ENCODE assay signal across 20 cellular contexts in genomic region chr3:14357463-14357862, GRCh38. TPM values are rescaled to one million over a fixed set of nuclear protein-coding genes. Genes with fewer than 3 reads are reported as not detected.
A peak's percentile ranks its signal among the peaks of the same experiment; 100 is the strongest.
DNase-seq lines count a peak whose midpoint lies in the region; ATAC-seq and TF ChIP-seq lines count a peak whose summit lies in the region.
"Had no signal": no experiment of that assay in that cellular context is flagged by ENCODE, and none has a peak within 500 bp of the region (broad histone marks: within the 10 kb centered on the region; RNA-seq: fewer than 3 reads in every experiment).

No MANE protein-coding gene starts in this region.

- H3K9me3 ChIP-seq in IMR-90 (ENCODE audit: control insufficient read depth, insufficient read depth, low read length) = no peaks in the 10 kb centered on the region
- no peaks in the 10 kb centered on the region for H3K9me3 ChIP-seq in SJSA1 (replicated peaks)
- no peaks in the 10 kb centered on the region for H3K9me3 ChIP-seq in vagina
- H3K9me3 ChIP-seq: BLaER1 had no signal

- POLR2A ChIA-PET in IMR-90 (lab: Charles Lee; ENCODE audit: unreplicated experiment) = interaction anchor here (0.6 to 1.2 kb wide), 2 partner anchors 34 to 92 kb away, joined by 3 read pairs; no protein-coding TSS in a partner anchor

- no peak overlapping the region for H2AK9ac ChIP-seq in IMR-90 (replicated peaks; ENCODE audit: low read depth, low read length, poor library complexity)

- TF ChIP-seq RAD21 in IMR-90 (IDR thresholded peaks at IDR 0.05; ENCODE audit: low read length) = no peak

- H3K4ac ChIP-seq in IMR-90 (ENCODE audit: low read depth, low read length) = peak overlapping the region; percentile 14; the same call in 1 of the 2 replicates

- H3K4me1 ChIP-seq in IMR-90 (ENCODE audit: control insufficient read depth, insufficient read depth, low read length) = peaks cover 28% of the 10 kb centered on the region
- peaks cover 69% of the 10 kb centered on the region for H3K4me1 ChIP-seq in SJSA1 (replicated peaks)
- H3K4me1 ChIP-seq in vagina = peaks cover 7% of the 10 kb centered on the region
- H3K4me1 ChIP-seq: BLaER1 had no signal

- H3K14ac ChIP-seq in IMR-90 (replicated peaks; ENCODE audit: low read depth, low read length) = 0 out of 2 replicates have a peak overlapping the region, but pooled peaks have one; percentile 37

- no TSS peak for BruUV-seq in IMR-90 (replicated peaks; lab: Mats Ljungman, UMichigan)

- no peak overlapping the region for H4K5ac ChIP-seq in IMR-90 (ENCODE audit: low read depth, low read length)

- H3K27me3 ChIP-seq in IMR-90 (ENCODE audit: control insufficient read depth, insufficient read depth, low read length) = no peaks in the 10 kb centered on the region
- no peaks in the 10 kb centered on the region for H3K27me3 ChIP-seq in SJSA1 (replicated peaks)
- H3K27me3 ChIP-seq in vagina = no peaks in the 10 kb centered on the region
- H3K27me3 ChIP-seq: BLaER1 had no signal

- H3K4me3 ChIP-seq in IMR-90 (ENCODE audit: insufficient read depth, low read depth, low read length) (no peak overlapping the region), SJSA1 (no peak overlapping the region), vagina (no peak overlapping the region)
- H3K4me3 ChIP-seq: BLaER1, GM12878, GM23338 had no signal

- H3K9me3 Mint-ChIP-seq in nephron (peaks cover 3% of the 10 kb centered on the region), progenitor cell of endocrine pancreas (ENCODE audit: low read depth) (no peaks in the 10 kb centered on the region)
- H3K9me3 Mint-ChIP-seq: CD8-positive, alpha-beta T cell; GM23338; H9 had no signal

- no peak overlapping the region for H3K9ac ChIP-seq in IMR-90 (ENCODE audit: low read depth, low read length)
- H3K9ac ChIP-seq: BLaER1 had no signal

- peaks cover 35% of the 10 kb centered on the region for H3K27me3 Mint-ChIP-seq in nephron (ENCODE audit: low read depth)
- H3K27me3 Mint-ChIP-seq in progenitor cell of endocrine pancreas = peaks cover 12% of the 10 kb centered on the region

- H2AFZ ChIP-seq in IMR-90 (replicated peaks; ENCODE audit: low read length, poor library complexity) = no peak overlapping the region

- dilution Hi-C loops in IMR-90 (cut with HindIII; ENCODE audit: low sequenced_read_pairs, unreplicated experiment) = no loop called here

- ATAC-seq in IMR-90 (ENCODE audit: low read depth) = no peak
- ATAC-seq: CD8-positive, alpha-beta T cell; GM12878; HCT116 had no signal

- intact Hi-C loops in IMR-90 (cut with micrococcal nuclease) = no loop called here
- intact Hi-C loops in vagina (cut with DNase I) = no loop called here

- peak overlapping the region; percentile 77 for H2BK20ac ChIP-seq in IMR-90 (ENCODE audit: low read depth, low read length)

- H4K8ac ChIP-seq in IMR-90 (ENCODE audit: low read depth in 2 of 2, low read length in 2 of 2) = peak overlapping the region in 1 of 2 experiments; percentile 24; a peak in 1 of 4 replicates

- no peaks in the 10 kb centered on the region for H4K20me1 ChIP-seq in IMR-90 (ENCODE audit: insufficient read depth, low read length)
- H4K20me1 ChIP-seq: BLaER1 had no signal

- no peak overlapping the region for H3K4me3 Mint-ChIP-seq in nephron
- no peak overlapping the region for H3K4me3 Mint-ChIP-seq in progenitor cell of endocrine pancreas (ENCODE audit: low read depth)
- H3K4me3 Mint-ChIP-seq: B cell; CD4-positive, CD25-positive, alpha-beta regulatory T cell; CD8-positive, alpha-beta T cell; GM23338; H9 had no signal

- 0 out of 2 replicates have a peak overlapping the region, but pooled peaks have one; percentile 66 for H2AK5ac ChIP-seq in IMR-90 (ENCODE audit: low read depth, low read length)

- TF ChIP-seq POLR2A in IMR-90 (IDR thresholded peaks at IDR 0.05; ENCODE audit: low read depth, low read length) (no peak), vagina (IDR thresholded peaks at IDR 0.05) (no peak)

- DNase-seq in IMR-90 (no peak), SJSA1 (ENCODE audit: low read depth in 1 of 2, low spot score in 2 of 2) (peak; percentile 72 to 73), vagina (ENCODE audit: extremely low spot score in 2 of 2) (no peak), progenitor cell of endocrine pancreas (ENCODE audit: low spot score, unreplicated experiment) (no peak), amygdala (lab: John Stamatoyannopoulos, UW) (no peak), COLO829 (ENCODE audit: low spot score) (no peak)
- DNase-seq: CD4-positive, CD25-positive, alpha-beta regulatory T cell; CD8-positive, alpha-beta T cell; DMS 273 treated with DMSO at 0.1 percent for 48 hours; DMS79; EL; GDM1; H9 had no signal

- H3K79me1 ChIP-seq in IMR-90 (ENCODE audit: low read depth in 1 of 2, low read length in 2 of 2) = no peaks in the 10 kb centered on the region

- H3K56ac ChIP-seq in IMR-90 (ENCODE audit: extremely low read depth, insufficient read depth, low read length) = no peak overlapping the region

- in situ Hi-C loops in IMR-90 (cut with MboI; ENCODE audit: low sequenced_read_pairs) = no loop called here

- H3K23ac ChIP-seq in IMR-90 (ENCODE audit: low read depth, low read length) = peak overlapping the region; percentile 86; the same call in 1 of the 2 replicates

- H2BK15ac ChIP-seq in IMR-90 (ENCODE audit: low read depth, low read length) = no peak overlapping the region

- WGBS in IMR-90 (ENCODE audit: extremely low coverage in 2 of 2, insufficient read length in 1 of 2), 2 experiments = no CpG with 5 or more reads among the region's 1 CpG

- no peaks in the 10 kb centered on the region for H3K36me3 ChIP-seq in IMR-90 (ENCODE audit: control insufficient read depth, insufficient read depth, low read length)
- H3K36me3 ChIP-seq in SJSA1 = no peaks in the 10 kb centered on the region
- no peaks in the 10 kb centered on the region for H3K36me3 ChIP-seq in vagina
- H3K36me3 ChIP-seq: BLaER1 had no signal

- peak overlapping the region; percentile 21; the same call in 1 of the 2 replicates for H3K18ac ChIP-seq in IMR-90 (ENCODE audit: low read depth, low read length)

- no peaks in the 10 kb centered on the region for H3K36me3 Mint-ChIP-seq in nephron (ENCODE audit: low read depth)
- no peaks in the 10 kb centered on the region for H3K36me3 Mint-ChIP-seq in progenitor cell of endocrine pancreas (ENCODE audit: insufficient read depth)
- H3K36me3 Mint-ChIP-seq: CD4-positive, CD25-positive, alpha-beta regulatory T cell; CD8-positive, alpha-beta T cell had no signal

- H3K27ac Mint-ChIP-seq in nephron (peak overlapping the region; percentile 36 to 90 (median 81)), progenitor cell of endocrine pancreas (no peak overlapping the region)
- H3K27ac Mint-ChIP-seq: B cell; CD4-positive, CD25-positive, alpha-beta regulatory T cell; CD8-positive, alpha-beta T cell; GM23338; H9 had no signal

- TF ChIP-seq CTCF in IMR-90 (conservative IDR thresholded peaks at IDR 0.05; ENCODE audit: low read depth, low read length) (no peak), nephron (IDR thresholded peaks at IDR 0.05; ENCODE audit: unreplicated experiment in 3 of 3) (no peak), vagina (IDR thresholded peaks at IDR 0.05) (no peak), progenitor cell of endocrine pancreas (IDR thresholded peaks at IDR 0.05; ENCODE audit: unreplicated experiment) (no peak)

- H3K27ac ChIP-seq in IMR-90 (ENCODE audit: insufficient read depth, low read length) = no peak overlapping the region
- peak overlapping the region; percentile 71 for H3K27ac ChIP-seq in SJSA1
- peak overlapping the region; percentile 59 for H3K27ac ChIP-seq in vagina
- H3K27ac ChIP-seq: 22Rv1, BLaER1 had no signal

- H3K4me1 Mint-ChIP-seq in nephron = peaks cover 30% of the 10 kb centered on the region
- H3K4me1 Mint-ChIP-seq in progenitor cell of endocrine pancreas (ENCODE audit: low read depth) = peaks cover 2% of the 10 kb centered on the region
- H3K4me1 Mint-ChIP-seq: B cell; CD4-positive, CD25-positive, alpha-beta regulatory T cell had no signal

- H3K9me1 ChIP-seq in IMR-90 (ENCODE audit: insufficient read depth, low read length) = peaks cover 23% of the 10 kb centered on the region

- H2BK120ac ChIP-seq in IMR-90 (ENCODE audit: low read depth, low read length) = peak overlapping the region; percentile 86

- peak overlapping the region; percentile 89 for H4K91ac ChIP-seq in IMR-90 (ENCODE audit: insufficient read depth, low read depth, low read length)

- H3K4me2 ChIP-seq in IMR-90 (ENCODE audit: low read depth, low read length) = no peak overlapping the region
- H3K4me2 ChIP-seq: BLaER1, GM23338 had no signal

- CTCF ChIA-PET in IMR-90 (lab: Yijun Ruan, JAX) = interaction anchor here (0.9 to 1.7 kb wide), 3 partner anchors 42 to 589 kb away, joined by 3 to 4 read pairs (median 3); no protein-coding TSS in a partner anchor

- H2BK5ac ChIP-seq in IMR-90 (ENCODE audit: low read depth, low read length, poor library complexity, severe bottlenecking) = no peak overlapping the region

TF ChIP-seq in IMR-90, 13 proteins besides CTCF, POLR2A, EP300 and RAD21 (continues in another document):
- TF ChIP-seq RCOR1 (IDR thresholded peaks at IDR 0.05; ENCODE audit: insufficient replicate concordance, low read length) (no peak), NFE2L2 (IDR thresholded peaks at IDR 0.05; ENCODE audit: low read depth, low read length) (no peak), RFX5 (IDR thresholded peaks at IDR 0.05; ENCODE audit: low read depth, low read length) (no peak), CHD1 (IDR thresholded peaks at IDR 0.05; ENCODE audit: low read depth, low read length) (no peak), SMC3 (IDR thresholded peaks at IDR 0.05; ENCODE audit: low read depth, low read length) (no peak), FOS (IDR thresholded peaks at IDR 0.05; ENCODE audit: low read depth, low read length) (no peak), ELK1 (IDR thresholded peaks at IDR 0.05; ENCODE audit: borderline replicate concordance, low read depth, low read length) (no peak), MAFK (IDR thresholded peaks at IDR 0.05; ENCODE audit: low read depth, low read length) (no peak), BHLHE40 (IDR thresholded peaks at IDR 0.05; ENCODE audit: low read depth, low read length) (no peak), MAZ (IDR thresholded peaks at IDR 0.05; ENCODE audit: borderline replicate concordance, low read depth, low read length) (no peak)

RNA-seq across cellular contexts. Expression of gene SLC6A6, which starts 44.9 kb away (rescaled TPM):
- total RNA-seq in IMR-90 (2012; rRNA removed) (29.9 and 32.5 TPM in 2 replicates), vagina (30.7 TPM), progenitor cell of endocrine pancreas (23.8 and 28.1 TPM in 2 replicates)
- 39.3 and 39.4 TPM in 2 replicates for polyA plus RNA-seq in IMR-90 (2012; rRNA removed)
- polyA plus RNA-seq in IMR-90 (2012; cell fraction: cytosol; rRNA removed) = 14.9 and 24.2 TPM in 2 replicates
- 70.6 and 99.2 TPM in 2 replicates for polyA plus RNA-seq in IMR-90 (2012; cell fraction: nucleus; rRNA removed; ENCODE audit: low replicate concordance)
- 36.0 and 49.4 TPM in 2 replicates for total RNA-seq in SJSA1 (2014; rRNA removed; shearing (Covaris generic))

Comparison
In these comparisons a context has a peak if more than half of its experiments do, and no peak if none do; other contexts are left out.
1. DNase-seq: peak in SJSA1 (2 of 2); none in IMR-90 (single experiment), vagina (0 of 2), progenitor cell of endocrine pancreas (single experiment), amygdala (0 of 56) and COLO829 (single experiment).